In the genomic region with DNA sequence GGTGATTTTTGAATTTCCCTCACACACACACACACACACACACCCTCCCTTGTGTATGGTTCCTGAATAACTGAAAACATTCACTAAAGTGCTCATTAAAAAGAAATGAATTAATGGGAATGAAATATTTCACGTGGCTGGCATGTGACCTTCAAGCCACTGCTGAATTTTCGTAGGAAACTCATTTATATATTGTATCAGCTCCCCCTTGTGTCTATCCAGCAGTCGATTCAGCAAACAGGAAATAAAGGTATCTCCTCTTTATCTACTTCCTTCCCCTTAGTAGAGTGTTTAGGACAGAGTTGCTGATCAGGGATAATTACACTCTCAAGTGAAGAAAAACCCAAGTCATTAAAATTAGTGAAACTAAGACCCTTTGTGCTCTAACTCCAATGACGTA, we compare ENCODE assay signal across 13 cellular contexts.
A peak's percentile ranks its signal among the peaks of the same experiment; 100 is the strongest.
DNase-seq lines count a peak whose midpoint lies in the region; ATAC-seq, FAIRE-seq and TF ChIP-seq lines count a peak whose summit lies in the region.
"Had no signal": no experiment of that assay in that cellular context is flagged by ENCODE, and none has a peak within 500 bp of the region (broad histone marks: within the 10 kb centered on the region; RNA-seq: fewer than 3 reads in every experiment).

No MANE protein-coding gene starts in this region.

- intact Hi-C loops in activated CD4-positive, alpha-beta memory T cell treated with anti-CD3 and anti-CD28 coated beads for 36 hours (cut with micrococcal nuclease): no loop called here

- peaks cover 16% of the 10 kb centered on the region for H3K9me3 Mint-ChIP-seq in activated CD4-positive, alpha-beta memory T cell treated with anti-CD3 and anti-CD28 coated beads for 36 hours

- TF ChIP-seq CTCF in RWPE2 (IDR thresholded peaks at IDR 0.05; ENCODE audit: poor library complexity, severe bottlenecking) (peak; percentile 56), brain microvascular endothelial cell (IDR thresholded peaks at IDR 0.05; ENCODE audit: low read depth, low read length, missing control alignments) (no peak)

- CTCF ChIA-PET in activated CD4-positive, alpha-beta memory T cell treated with anti-CD3 and anti-CD28 coated beads for 36 hours (lab: Charles Lee): no interaction called here

- H3K27me3 Mint-ChIP-seq in activated CD4-positive, alpha-beta memory T cell treated with anti-CD3 and anti-CD28 coated beads for 36 hours: no peaks in the 10 kb centered on the region
- H3K27me3 Mint-ChIP-seq: T-helper 17 cell had no signal

- no peaks in the 10 kb centered on the region for H3K36me3 Mint-ChIP-seq in activated CD4-positive, alpha-beta memory T cell treated with anti-CD3 and anti-CD28 coated beads for 36 hours

- in situ Hi-C loops in brain microvascular endothelial cell (cut with HindIII; ENCODE audit: low pct_ligation_motif_present, low sequenced_read_pairs): no loop called here

- H3K36me3 ChIP-seq in RWPE2 (ENCODE audit: low read depth) (no peaks in the 10 kb centered on the region), brain microvascular endothelial cell (replicated peaks) (no peaks in the 10 kb centered on the region)
- H3K36me3 ChIP-seq: ascending aorta; BLaER1 treated with 17β-estradiol and CSF1 and Interleukin-3, amounts not matched to agents 10 nM and 100 nM had no signal

- H3K4me1 Mint-ChIP-seq in activated CD4-positive, alpha-beta memory T cell treated with anti-CD3 and anti-CD28 coated beads for 36 hours (ENCODE audit: low read depth): no peaks in the 10 kb centered on the region
- H3K4me1 Mint-ChIP-seq: T-helper 17 cell had no signal

- H3K4me1 ChIP-seq in RWPE2 (ENCODE audit: insufficient read depth, poor library complexity, severe bottlenecking): no peaks in the 10 kb centered on the region
- H3K4me1 ChIP-seq: ascending aorta had no signal

- POLR2A ChIA-PET in activated CD4-positive, alpha-beta memory T cell treated with anti-CD3 and anti-CD28 coated beads for 36 hours (lab: Charles Lee): no interaction called here

- ATAC-seq in RWPE2 (ENCODE audit: low read depth): no peak
- ATAC-seq in GM18502 (IDR thresholded peaks at IDR 0.05; ENCODE audit: poor library complexity, unreplicated experiment): no peak
- ATAC-seq: left colon, T-helper 17 cell had no signal

- no peaks in the 10 kb centered on the region for H3K9me3 ChIP-seq in RWPE2 (ENCODE audit: severe bottlenecking)
- H3K9me3 ChIP-seq: ascending aorta had no signal

- H3K4me3 Mint-ChIP-seq in activated CD4-positive, alpha-beta memory T cell treated with anti-CD3 and anti-CD28 coated beads for 36 hours: no peak overlapping the region
- H3K4me3 Mint-ChIP-seq: T-helper 17 cell had no signal

- no peak for FAIRE-seq in HTR-8/SVneo (lab: Jason Lieb, UNC)

- H3K4me3 ChIP-seq in RWPE2 (ENCODE audit: severe bottlenecking): no peak overlapping the region
- H3K4me3 ChIP-seq in brain microvascular endothelial cell (ENCODE audit: low read depth, low read length): no peak overlapping the region
- H3K4me3 ChIP-seq: ascending aorta; BLaER1 treated with 17β-estradiol and CSF1 and Interleukin-3, amounts not matched to agents 10 nM and 100 nM had no signal

- DNase-seq in D341Med (ENCODE audit: low spot score): peak; percentile 44
- DNase-seq in HTR-8/SVneo (ENCODE audit: insufficient read length, low spot score): peak; percentile 7
- DNase-seq in RWPE2 (ENCODE audit: low spot score): no peak
- peak; percentile 2 for DNase-seq in globus pallidus (ENCODE audit: low spot score)
- no peak for DNase-seq in brain microvascular endothelial cell
- DNase-seq in stimulated activated CD4-positive, alpha-beta T cell treated with anti-CD3 and anti-CD28 coated beads, Interleukin-2, amount 100 ng/mL, for 48 hours: no peak
- no peak for DNase-seq in activated CD4-positive, alpha-beta memory T cell treated with anti-CD3 and anti-CD28 coated beads for 36 hours
- DNase-seq: activated CD4-positive, alpha-beta T cell treated with anti-CD3 and anti-CD28 coated beads, Interleukin-2, amount 50 U/mL, for 1 hour; left colon; T-helper 17 cell had no signal

- H3K27ac Mint-ChIP-seq in activated CD4-positive, alpha-beta memory T cell treated with anti-CD3 and anti-CD28 coated beads for 36 hours: no peak overlapping the region
- H3K27ac Mint-ChIP-seq: T-helper 17 cell had no signal

- no peak overlapping the region for H3K27ac ChIP-seq in RWPE2 (ENCODE audit: poor library complexity, severe bottlenecking)
- no peak overlapping the region for H3K27ac ChIP-seq in brain microvascular endothelial cell
- H3K27ac ChIP-seq: ascending aorta; BLaER1 treated with 17β-estradiol and CSF1 and Interleukin-3, amounts not matched to agents 10 nM and 100 nM had no signal

- H3K27me3 ChIP-seq in RWPE2 (ENCODE audit: insufficient read depth, poor library complexity, severe bottlenecking) (no peaks in the 10 kb centered on the region), brain microvascular endothelial cell (replicated peaks) (no peaks in the 10 kb centered on the region)
- H3K27me3 ChIP-seq: ascending aorta; BLaER1 treated with 17β-estradiol and CSF1 and Interleukin-3, amounts not matched to agents 10 nM and 100 nM had no signal

Comparison
In these comparisons a context has a peak if more than half of its experiments do, and no peak if none do; other contexts are left out.
1. DNase-seq: peak in D341Med (single experiment), HTR-8/SVneo (single experiment) and globus pallidus (single experiment); none in RWPE2 (single experiment), brain microvascular endothelial cell (single experiment), stimulated activated CD4-positive, alpha-beta T cell treated with anti-CD3 and anti-CD28 coated beads, Interleukin-2, amount 100 ng/mL, for 48 hours (0 of 2) and activated CD4-positive, alpha-beta memory T cell treated with anti-CD3 and anti-CD28 coated beads for 36 hours (single experiment).